ENCODE assay signal across 3 cellular contexts in the genomic region with DNA sequence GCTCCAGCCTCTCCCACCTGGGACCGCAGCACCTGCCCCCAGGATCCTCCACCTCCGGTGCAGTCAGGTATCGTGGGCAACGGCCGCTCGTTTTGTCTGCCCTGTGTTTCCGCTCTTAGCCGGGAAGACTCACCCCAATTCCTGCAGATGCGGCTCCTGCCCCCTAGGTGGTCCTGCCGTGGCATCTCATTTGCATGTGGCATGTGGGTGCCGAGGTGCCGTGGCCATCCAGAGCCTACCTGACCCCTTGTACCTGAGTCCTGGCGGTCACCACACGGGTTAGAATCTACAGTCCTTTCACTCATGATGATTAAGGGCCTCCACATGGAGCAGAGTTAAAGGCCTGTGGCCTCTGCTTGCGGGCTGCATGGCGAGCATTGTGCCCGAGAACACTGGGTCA. TPM values are rescaled to one million over a fixed set of nuclear protein-coding genes. Genes with fewer than 3 reads are reported as not detected.
"Had no signal": no experiment of that assay in that cellular context is flagged by ENCODE, and none has a peak within 500 bp of the region (broad histone marks: within the 10 kb centered on the region; RNA-seq: fewer than 3 reads in every experiment).

No MANE protein-coding gene starts in this region.

RNA-seq across cellular contexts. Expression of a gene that starts 27.3 kb away (rescaled TPM):
- total RNA-seq: RPMI7951 had no signal
- polyA plus RNA-seq: SK-N-SH had no signal

RNA-seq across cellular contexts. Expression of a gene that starts 58.3 kb away (rescaled TPM):
- total RNA-seq: Right ventricle myocardium superior had no signal
